13 cellular contexts compared by ENCODE assay signal in genomic region chr6:90294008-90294511, GRCh38. TPM values are rescaled to one million over a fixed set of nuclear protein-coding genes. Genes with fewer than 3 reads are reported as not detected.
DNase-seq lines count a peak whose midpoint lies in the region; ATAC-seq and TF ChIP-seq lines count a peak whose summit lies in the region.
"Had no signal": no experiment of that assay in that cellular context is flagged by ENCODE, and none has a peak within 500 bp of the region (broad histone marks: within the 10 kb centered on the region; RNA-seq: fewer than 3 reads in every experiment).

No MANE protein-coding gene starts in this region.

- peaks cover 62% of the 10 kb centered on the region for H3K36me3 Mint-ChIP-seq in activated CD4-positive, alpha-beta T cell treated with anti-CD3 and anti-CD28 coated beads for 36 hours (ENCODE audit: low read depth)
- H3K36me3 Mint-ChIP-seq in effector memory CD8-positive, alpha-beta T cell (ENCODE audit: insufficient read depth), result peaks cover 40% of the 10 kb centered on the region

- no peaks in the 10 kb centered on the region for H3K27me3 Mint-ChIP-seq in activated CD4-positive, alpha-beta T cell treated with anti-CD3 and anti-CD28 coated beads for 36 hours
- peaks cover 12 to 13% of the 10 kb centered on the region in 2 donors for H3K27me3 Mint-ChIP-seq in effector memory CD8-positive, alpha-beta T cell

- no peaks in the 10 kb centered on the region for H3K36me3 ChIP-seq in gastrocnemius medialis
- no peaks in the 10 kb centered on the region for H3K36me3 ChIP-seq in vagina
- no peaks in the 10 kb centered on the region for H3K36me3 ChIP-seq in HAP-1 (replicated peaks)
- H3K36me3 ChIP-seq: heart right ventricle had no signal

- peaks cover 46 to 52% of the 10 kb centered on the region in 2 donors for H3K4me1 ChIP-seq in gastrocnemius medialis
- peaks cover 17% of the 10 kb centered on the region for H3K4me1 ChIP-seq in vagina
- peaks cover 4% of the 10 kb centered on the region; the same call in 1 of the 2 replicates for H3K4me1 ChIP-seq in HAP-1

- no peak for DNase-seq in activated CD4-positive, alpha-beta T cell treated with anti-CD3 and anti-CD28 coated beads for 36 hours
- DNase-seq in activated CD4-positive, alpha-beta T cell treated with anti-CD3 and anti-CD28 coated beads, Interleukin-2, amount 50 U/mL, for 4 hours, result no peak
- DNase-seq in effector memory CD8-positive, alpha-beta T cell, result no peak
- DNase-seq in gastrocnemius medialis (no peak), head of caudate nucleus (no peak), vagina (ENCODE audit: extremely low spot score in 2 of 2) (no peak), HAP-1 (ENCODE audit: low spot score in 2 of 2) (no peak)
- DNase-seq: ACHN, dermis blood vessel endothelial cell, heart right ventricle, midbrain, NCI-H1436 had no signal

- TF ChIP-seq CTCF in gastrocnemius medialis (IDR thresholded peaks at IDR 0.05 in 4 of 5, conservative IDR thresholded peaks at IDR 0.05 in 1 of 5) (no peak), vagina (IDR thresholded peaks at IDR 0.05) (no peak)

- H3K27me3 ChIP-seq in gastrocnemius medialis (no peaks in the 10 kb centered on the region), vagina (no peaks in the 10 kb centered on the region), HAP-1 (ENCODE audit: low read depth) (peaks cover 22% of the 10 kb centered on the region)

- intact Hi-C loops in activated CD4-positive, alpha-beta T cell treated with anti-CD3 and anti-CD28 coated beads for 36 hours (cut with DNase I, micrococcal nuclease), result loop anchor here (1.0 to 10.0 kb wide), 6 partner anchors 8 to 859 kb away; partner anchors contain the start of gene ANKRD6 (in 1 of the 2)
- intact Hi-C loops in gastrocnemius medialis (cut with DNase I; ENCODE audit: low total_unique reads), result no loop called here
- intact Hi-C loops in head of caudate nucleus (cut with DNase I), result loop anchor here (10.0 kb wide), 1 partner anchor 199 kb away; no protein-coding TSS in a partner anchor
- intact Hi-C loops in vagina (cut with DNase I), result loop anchor here (10.0 kb wide), 1 partner anchor 199 kb away; no protein-coding TSS in a partner anchor

- peak overlapping the region; percentile 84 to 99 (median 94) for H3K27ac ChIP-seq in gastrocnemius medialis
- H3K27ac ChIP-seq in vagina, result no peak overlapping the region

- H3K9me3 ChIP-seq in gastrocnemius medialis (no peaks in the 10 kb centered on the region), vagina (no peaks in the 10 kb centered on the region), HAP-1 (no peaks in the 10 kb centered on the region)
- H3K9me3 ChIP-seq: heart right ventricle had no signal

- peaks cover 2% of the 10 kb centered on the region for H3K9me3 Mint-ChIP-seq in activated CD4-positive, alpha-beta T cell treated with anti-CD3 and anti-CD28 coated beads for 36 hours (ENCODE audit: low read depth)
- no peaks in the 10 kb centered on the region for H3K9me3 Mint-ChIP-seq in effector memory CD8-positive, alpha-beta T cell

- H3K4me3 ChIP-seq in gastrocnemius medialis, result peak overlapping the region; percentile 70 to 98 (median 88)
- no peak overlapping the region for H3K4me3 ChIP-seq in vagina
- H3K4me3 ChIP-seq in HAP-1, result no peak overlapping the region

- in situ Hi-C loops in gastrocnemius medialis (cut with MboI; ENCODE audit: low sequenced_read_pairs in 4 of 4) (loop anchor here in 3 of 4 donors (5.0 to 25.0 kb wide), 4 partner anchors 181 to 332 kb away; no protein-coding TSS in a partner anchor), HAP-1 (cut with MboI; ENCODE audit: low sequenced_read_pairs) (loop anchor here (10.0 kb wide), 1 partner anchor 181 kb away; no protein-coding TSS in a partner anchor)

- peak overlapping the region; percentile 100 for H3K27ac Mint-ChIP-seq in activated CD4-positive, alpha-beta T cell treated with anti-CD3 and anti-CD28 coated beads for 36 hours
- H3K27ac Mint-ChIP-seq in effector memory CD8-positive, alpha-beta T cell, result peak overlapping the region in 1 of 2 donors; percentile 88

- CTCF ChIA-PET in activated CD4-positive, alpha-beta T cell treated with anti-CD3 and anti-CD28 coated beads for 36 hours (lab: Charles Lee), result interaction anchor here (0.7 to 4.5 kb wide), 7 partner anchors 99 to 212 kb away, joined by 3 to 19 read pairs (median 3); no protein-coding TSS in a partner anchor

- H3K4me3 Mint-ChIP-seq in activated CD4-positive, alpha-beta T cell treated with anti-CD3 and anti-CD28 coated beads for 36 hours, result peak overlapping the region; percentile 86
- H3K4me3 Mint-ChIP-seq in effector memory CD8-positive, alpha-beta T cell, result peak overlapping the region; percentile 81

- peaks cover 62% of the 10 kb centered on the region for H3K4me1 Mint-ChIP-seq in activated CD4-positive, alpha-beta T cell treated with anti-CD3 and anti-CD28 coated beads for 36 hours
- H3K4me1 Mint-ChIP-seq in effector memory CD8-positive, alpha-beta T cell (ENCODE audit: low read depth in 2 of 2), result peaks cover 0 to 8% of the 10 kb centered on the region in 2 donors

- POLR2A ChIA-PET in activated CD4-positive, alpha-beta T cell treated with anti-CD3 and anti-CD28 coated beads for 36 hours (lab: Charles Lee), result interaction anchor here (0.7 to 1.5 kb wide), 5 partner anchors 21 to 214 kb away, joined by 3 to 6 read pairs (median 4); no protein-coding TSS in a partner anchor

- ATAC-seq in activated CD4-positive, alpha-beta T cell treated with anti-CD3 and anti-CD28 coated beads for 36 hours, result no peak
- ATAC-seq in effector memory CD8-positive, alpha-beta T cell (replicated peaks), result no peak
- ATAC-seq in gastrocnemius medialis, result no peak
- ATAC-seq: heart right ventricle had no signal

- TF ChIP-seq POLR2A in gastrocnemius medialis (IDR thresholded peaks at IDR 0.05), result no peak
- TF ChIP-seq POLR2A in vagina (IDR thresholded peaks at IDR 0.05), result no peak

TF ChIP-seq in PFSK-1, 5 proteins besides CTCF, POLR2A, EP300 and RAD21:
- no peak for TF ChIP-seq TAF1 (IDR thresholded peaks at IDR 0.05; ENCODE audit: borderline replicate concordance, insufficient read depth, low read length)
- no peak for TF ChIP-seq POLR2AphosphoS5 (IDR thresholded peaks at IDR 0.05; ENCODE audit: low read depth, low read length)
- peak; percentile 66; the same call in 1 of the 2 replicates for TF ChIP-seq SIN3A (IDR thresholded peaks at IDR 0.05; ENCODE audit: borderline replicate concordance, insufficient read depth, low read length)

RNA-seq across cellular contexts. Expression of gene BACH2, which starts 2.6 kb away (rescaled TPM):
- total RNA-seq in activated CD4-positive, alpha-beta T cell treated with anti-CD3 and anti-CD28 coated beads for 36 hours, result 10 to 100 TPM; 74.7 to 87.3 TPM
- 19.6 TPM for polyA plus RNA-seq in PFSK-1 (2012; ENCODE audit: insufficient read length, low read depth)
- total RNA-seq in gastrocnemius medialis (10 to 100 TPM in 2 of 4 donors, 1 to 10 TPM in 2; 3.6 to 13.4 (median 7.5) TPM), vagina (6.4 TPM)

Comparison
In these comparisons a context has a peak if more than half of its experiments do, and no peak if none do; other contexts are left out.
1. H3K4me3 ChIP-seq: peak in gastrocnemius medialis (4 of 4); none in vagina (0 of 2) and HAP-1 (single experiment).
2. RNA of gene BACH2, which starts 2.6 kb away (total RNA-seq): 74.7 to 87.3 TPM in activated CD4-positive, alpha-beta T cell treated with anti-CD3 and anti-CD28 coated beads for 36 hours; 3.6 to 13.4 TPM in gastrocnemius medialis and 6.4 TPM in vagina (single experiment); every median in the first group is over 4 times any median in the second.